21 cellular contexts compared by ENCODE assay signal in genomic region chr15:51424780-51425179, GRCh38.
DNase-seq lines count a peak whose midpoint lies in the region; ATAC-seq, FAIRE-seq and TF ChIP-seq lines count a peak whose summit lies in the region.
"Had no signal": no experiment of that assay in that cellular context is flagged by ENCODE, and none has a peak within 500 bp of the region (broad histone marks: within the 10 kb centered on the region; RNA-seq: fewer than 3 reads in every experiment).

No MANE protein-coding gene starts in this region.

- no peak overlapping the region for H3K4me3 Mint-ChIP-seq in osteocyte (ENCODE audit: unreplicated experiment)
- H3K4me3 Mint-ChIP-seq: GM23338 had no signal

- H3K79me2 ChIP-seq in K562 (ENCODE audit: control insufficient read depth, insufficient read depth, low read length) (no peaks in the 10 kb centered on the region), trophoblast cell (ENCODE audit: control insufficient read depth, insufficient read depth, low read length, poor library complexity) (no peaks in the 10 kb centered on the region)

- H2AK5ac ChIP-seq in trophoblast cell (ENCODE audit: low read length): no peak overlapping the region

- no peak overlapping the region for H3K4me2 ChIP-seq in K562 (ENCODE audit: insufficient read depth, low read length)
- no peak overlapping the region for H3K4me2 ChIP-seq in trophoblast cell (ENCODE audit: low read length)
- H3K4me2 ChIP-seq: GM23338 had no signal

- H3K27ac ChIP-seq in K562 (ENCODE audit: extremely low read depth, low read depth, low read length) (no peak overlapping the region), trophoblast cell (ENCODE audit: low read depth, low read length) (no peak overlapping the region)
- H3K27ac ChIP-seq: SJSA1 had no signal

- no peak for ATAC-seq in K562
- no peak for ATAC-seq in GM19397 (IDR thresholded peaks at IDR 0.05; ENCODE audit: unreplicated experiment)
- ATAC-seq: GM23338 had no signal

- no peak for TF ChIP-seq RAD21 in K562 (CRISPR knock-in tag; conservative IDR thresholded peaks at IDR 0.05 in 1 of 2, IDR thresholded peaks at IDR 0.05 in 1 of 2)

- no peaks in the 10 kb centered on the region for H3K79me1 ChIP-seq in trophoblast cell (ENCODE audit: low read length)

- peaks cover 4% of the 10 kb centered on the region for H3K4me1 Mint-ChIP-seq in osteocyte (ENCODE audit: unreplicated experiment)

- no peak overlapping the region for H3K9ac ChIP-seq in K562 (ENCODE audit: insufficient read depth in 1 of 2, low read depth in 2 of 2, low read length in 2 of 2)
- H3K9ac ChIP-seq in trophoblast cell (ENCODE audit: low read length): no peak overlapping the region

- no peak overlapping the region for H2BK5ac ChIP-seq in trophoblast cell (ENCODE audit: low read depth, low read length, poor library complexity)

- TF ChIP-seq POLR2A in K562 (conservative IDR thresholded peaks at IDR 0.05): no peak

- WGBS in K562 (ENCODE audit: insufficient coverage, low coverage, missing lambda C conversion rate): 100% methylated on average over 1 of the region's 1 CpG
- no CpG with 5 or more reads among the region's 1 CpG for WGBS in trophoblast cell (ENCODE audit: extremely low coverage, insufficient coverage, insufficient read length)

- no peaks in the 10 kb centered on the region for H3K36me3 Mint-ChIP-seq in osteocyte (ENCODE audit: unreplicated experiment)

- no peak overlapping the region for H4K91ac ChIP-seq in trophoblast cell (ENCODE audit: low read depth, low read length)

- H2BK120ac ChIP-seq in trophoblast cell (ENCODE audit: insufficient read depth, low read length, poor library complexity): no peak overlapping the region

- intact Hi-C loops in K562 (cut with micrococcal nuclease): no loop called here

- TF ChIP-seq EP300 in K562 (IDR thresholded peaks at IDR 0.05; ENCODE audit: low read length): no peak

- in situ Hi-C loops in K562 (cut with MboI): no loop called here

- H3K4me3 ChIP-seq in LNCaP clone FGC (ENCODE audit: low read depth, low read length) (no peak overlapping the region), K562 (no peak overlapping the region), trophoblast cell (ENCODE audit: low read depth, low read length) (no peak overlapping the region)
- H3K4me3 ChIP-seq: GM23338, SJSA1 had no signal

- no peak overlapping the region for H4K8ac ChIP-seq in trophoblast cell (ENCODE audit: low read depth, low read length)

- H3K9me1 ChIP-seq in K562 (ENCODE audit: control insufficient read depth, insufficient read depth, low read length): no peaks in the 10 kb centered on the region

- H3K4me1 ChIP-seq in K562 (replicated peaks in 1 of 2; ENCODE audit: control insufficient read depth in 2 of 2, insufficient read depth in 2 of 2, low read length in 2 of 2) (no peaks in the 10 kb centered on the region; a peak in 1 of 5 replicates), trophoblast cell (ENCODE audit: control insufficient read depth in 1 of 2, insufficient read depth in 2 of 2, low read length in 2 of 2) (peaks cover 0 to 3% of the 10 kb centered on the region in 2 experiments)
- H3K4me1 ChIP-seq: BE2C had no signal

- DNase-seq in ELF-1 (ENCODE audit: low read depth, low spot score) (peak; percentile 46), LNCaP clone FGC (ENCODE audit: low read depth) (peak; percentile 65), K562 (ENCODE audit: extremely low read depth in 1 of 4, low spot score in 3 of 4) (no peak), trophoblast cell (peak; percentile 7 to 94), osteocyte (ENCODE audit: extremely low spot score, unreplicated experiment) (no peak)
- DNase-seq in activated CD4-positive, alpha-beta T cell treated with anti-CD3 and anti-CD28 coated beads for 4 hours: no peak
- DNase-seq: BE2C; DMS53; HCEC 1CT; KBM-7; NCI-H1105; NCI-H146; NCI-H2029 treated with DMSO at 0.1 percent for 48 hours; NCI-H226; NCI-H524; NCI-H774; NK-92 treated with Interleukin-12 subunit alpha and Interleukin-12 subunit beta, amount 100 ng/mL, for 24 hours had no signal

- no peak overlapping the region for H3K4ac ChIP-seq in trophoblast cell (ENCODE audit: low read depth, low read length)

- CTCF ChIA-PET in K562 (lab: Yijun Ruan, JAX; ENCODE audit: low intra/inter-chr PET ratio): no interaction called here

- no peak for FAIRE-seq in K562 (lab: Jason Lieb, UNC)
- FAIRE-seq: D721Med had no signal

- no TSS peak for BruUV-seq in K562 (replicated peaks; lab: Mats Ljungman, UMichigan)

- no peak overlapping the region for H3K27ac Mint-ChIP-seq in osteocyte (ENCODE audit: unreplicated experiment)
- H3K27ac Mint-ChIP-seq: GM23338 had no signal

- H3K9me3 ChIP-seq in K562 (replicated peaks; ENCODE audit: control insufficient read depth, insufficient read depth, low read depth, low read length) (no peaks in the 10 kb centered on the region; the same call in 1 of the 2 replicates), trophoblast cell (ENCODE audit: insufficient read depth, low read depth, low read length) (no peaks in the 10 kb centered on the region)
- H3K9me3 ChIP-seq: BE2C, SJSA1 had no signal

- no peak overlapping the region for H4K12ac ChIP-seq in trophoblast cell (ENCODE audit: low read depth, low read length)

- no peak overlapping the region for H3K18ac ChIP-seq in trophoblast cell (ENCODE audit: low read length)

- POLR2A ChIA-PET in K562 (lab: Yijun Ruan, JAX): no interaction called here

- H3K27me3 ChIP-seq in K562 (ENCODE audit: control insufficient read depth in 2 of 2, insufficient read depth in 2 of 2, low read length in 2 of 2) (no peaks in the 10 kb centered on the region), trophoblast cell (ENCODE audit: insufficient read depth, low read length) (no peaks in the 10 kb centered on the region)
- H3K27me3 ChIP-seq: BE2C, SJSA1 had no signal

- H3K27me3 Mint-ChIP-seq in osteocyte (ENCODE audit: unreplicated experiment): no peaks in the 10 kb centered on the region

- TF ChIP-seq CTCF in LNCaP clone FGC (IDR thresholded peaks at IDR 0.05; ENCODE audit: control insufficient read depth, extremely low read depth, insufficient read depth) (no peak), K562 (IDR thresholded peaks at IDR 0.05 in 2 of 3, conservative IDR thresholded peaks at IDR 0.05 in 1 of 3; ENCODE audit: insufficient read depth in 2 of 3, low read depth in 1 of 3, low read length in 3 of 3) (no peak), osteocyte (IDR thresholded peaks at IDR 0.05) (no peak)

- H2BK12ac ChIP-seq in trophoblast cell (ENCODE audit: low read length): no peak overlapping the region

- no peak overlapping the region for H3K23ac ChIP-seq in trophoblast cell (ENCODE audit: low read length)

- H4K20me1 ChIP-seq in K562 (replicated peaks; ENCODE audit: control insufficient read depth, insufficient read depth, low read length): no peaks in the 10 kb centered on the region

- no peak overlapping the region for H3K14ac ChIP-seq in trophoblast cell (ENCODE audit: low read length)

- H2AFZ ChIP-seq in K562 (ENCODE audit: low read depth, low read length): no peak overlapping the region
- no peak overlapping the region for H2AFZ ChIP-seq in trophoblast cell (ENCODE audit: insufficient read depth, low read length, poor library complexity)
- H2AFZ ChIP-seq: GM23338 had no signal

- no peaks in the 10 kb centered on the region for H3K9me3 Mint-ChIP-seq in osteocyte (ENCODE audit: unreplicated experiment)

- H3K36me3 ChIP-seq in K562 (ENCODE audit: control insufficient read depth, insufficient read depth, low read length) (no peaks in the 10 kb centered on the region), trophoblast cell (ENCODE audit: control insufficient read depth in 1 of 2, insufficient read depth in 2 of 2, low read length in 2 of 2) (no peaks in the 10 kb centered on the region)
- H3K36me3 ChIP-seq: BE2C, SJSA1 had no signal

TF ChIP-seq in K562, 482 proteins besides CTCF, POLR2A, EP300 and RAD21:
- TF ChIP-seq PKNOX1 (IDR thresholded peaks at IDR 0.05) (peak; percentile 70), ARID3A (IDR thresholded peaks at IDR 0.05; ENCODE audit: borderline replicate concordance, low read depth, low read length) (no peak)

Comparison
In these comparisons a context has a peak if more than half of its experiments do, and no peak if none do; other contexts are left out.
1. DNase-seq: peak in ELF-1 (single experiment), LNCaP clone FGC (single experiment) and trophoblast cell (2 of 2); none in K562 (0 of 4), osteocyte (single experiment) and activated CD4-positive, alpha-beta T cell treated with anti-CD3 and anti-CD28 coated beads for 4 hours (0 of 2).